In the genomic region with DNA sequence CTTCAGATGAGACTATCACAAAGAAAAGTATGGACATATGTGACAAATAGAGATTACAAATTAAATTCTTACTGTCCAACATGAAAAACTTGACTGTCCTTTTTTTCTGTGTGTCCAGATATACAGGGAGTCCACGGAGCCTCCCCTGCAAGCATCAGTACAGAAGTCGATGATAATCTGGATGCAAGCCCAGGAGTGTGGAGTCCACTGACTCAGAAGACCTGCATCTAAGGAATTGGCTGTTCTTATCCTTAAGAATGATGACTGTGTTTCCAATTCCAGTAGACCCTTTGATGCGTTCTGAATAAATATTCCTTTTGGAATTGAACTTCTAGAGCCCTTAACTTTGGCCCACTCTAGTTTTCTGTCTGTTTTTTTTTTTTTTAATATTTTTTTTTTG, we compare ENCODE assay signal across 27 cellular contexts. TPM values are rescaled to one million over a fixed set of nuclear protein-coding genes. Genes with fewer than 3 reads are reported as not detected.
DNase-seq lines count a peak whose midpoint lies in the region; ATAC-seq and TF ChIP-seq lines count a peak whose summit lies in the region.
"Had no signal": no experiment of that assay in that cellular context is flagged by ENCODE, and none has a peak within 500 bp of the region (broad histone marks: within the 10 kb centered on the region; RNA-seq: fewer than 3 reads in every experiment).

No MANE protein-coding gene starts in this region.

- WGBS in prostate gland, result 70% methylated on average over 3 of the region's 3 CpGs

- H3K36me3 Mint-ChIP-seq in activated CD8-positive, alpha-beta T cell treated with anti-CD3 and anti-CD28 coated beads for 36 hours (ENCODE audit: low read depth), result no peaks in the 10 kb centered on the region
- H3K36me3 Mint-ChIP-seq: activated naive CD4-positive, alpha-beta T cell treated with anti-CD3 and anti-CD28 coated beads, Interleukin-2, amount 10 ng/mL, durations not matched to agents 7 days and 5 days had no signal

- DNase-seq in AG04449 (ENCODE audit: low read depth, low spot score), result peak; percentile 61
- peak; percentile 84 for DNase-seq in HCEC 1CT
- DNase-seq in amniotic stem cell (lab: John Stamatoyannopoulos, UW), result peak; percentile 82
- DNase-seq in fibroblast of the aortic adventitia (ENCODE audit: low read depth), result peak; percentile 90
- DNase-seq in activated CD8-positive, alpha-beta T cell treated with anti-CD3 and anti-CD28 coated beads for 36 hours, result no peak
- DNase-seq in activated CD8-positive, alpha-beta memory T cell treated with anti-CD3 and anti-CD28 coated beads, Interleukin-2, amount 50 U/mL, for 4 hours, result no peak
- DNase-seq in prostate gland (ENCODE audit: low spot score), result no peak
- DNase-seq: ACHN; activated CD4-positive, alpha-beta T cell treated with anti-CD3 and anti-CD28 coated beads, Interleukin-2, amount 50 U/mL, for 48 hours; activated naive CD4-positive, alpha-beta T cell treated with anti-CD3 and anti-CD28 coated beads, Interleukin-2, amount 10 ng/mL, durations not matched to agents 7 days and 5 days; activated T-cell treated with anti-CD3 and anti-CD28 coated beads, Interleukin-2, amount 50 U/mL, for 1 hour; DMS79 treated with DMSO at 0.1 percent for 48 hours; heart right ventricle; KBM-7; naive thymus-derived CD4-positive, alpha-beta T cell; NCI-H1092; NCI-H2081 treated with DMSO at 0.1 percent for 48 hours; NCI-H526; SHP77 treated with DMSO at 0.1 percent for 48 hours; small intestine; T-helper 1 cell had no signal

- no peaks in the 10 kb centered on the region for H3K9me3 ChIP-seq in prostate gland
- H3K9me3 ChIP-seq: thoracic aorta had no signal

- H3K27ac Mint-ChIP-seq in activated CD8-positive, alpha-beta T cell treated with anti-CD3 and anti-CD28 coated beads for 36 hours, result no peak overlapping the region
- H3K27ac Mint-ChIP-seq: activated naive CD4-positive, alpha-beta T cell treated with anti-CD3 and anti-CD28 coated beads, Interleukin-2, amount 10 ng/mL, durations not matched to agents 7 days and 5 days; naive thymus-derived CD4-positive, alpha-beta T cell had no signal

- H3K9me3 Mint-ChIP-seq in activated CD8-positive, alpha-beta T cell treated with anti-CD3 and anti-CD28 coated beads for 36 hours, result peaks cover 14% of the 10 kb centered on the region

- TF ChIP-seq POLR2A in prostate gland (IDR thresholded peaks at IDR 0.05), result no peak

- CTCF ChIA-PET in AG04449 (lab: Yijun Ruan, JAX), result no interaction called here
- CTCF ChIA-PET in activated CD8-positive, alpha-beta T cell treated with anti-CD3 and anti-CD28 coated beads for 36 hours (lab: Charles Lee), result no interaction called here

- no peak overlapping the region for H3K4me3 Mint-ChIP-seq in activated CD8-positive, alpha-beta T cell treated with anti-CD3 and anti-CD28 coated beads for 36 hours
- H3K4me3 Mint-ChIP-seq: activated naive CD4-positive, alpha-beta T cell treated with anti-CD3 and anti-CD28 coated beads, Interleukin-2, amount 10 ng/mL, durations not matched to agents 7 days and 5 days; naive thymus-derived CD4-positive, alpha-beta T cell had no signal

- TF ChIP-seq CTCF in AG04449 (IDR thresholded peaks at IDR 0.05; ENCODE audit: insufficient read depth, low read length, missing control alignments), result no peak
- no peak for TF ChIP-seq CTCF in fibroblast of the aortic adventitia (IDR thresholded peaks at IDR 0.05; ENCODE audit: insufficient read depth, low read length)
- TF ChIP-seq CTCF in activated CD8-positive, alpha-beta T cell treated with anti-CD3 and anti-CD28 coated beads for 36 hours (IDR thresholded peaks at IDR 0.05), result no peak
- no peak for TF ChIP-seq CTCF in prostate gland (IDR thresholded peaks at IDR 0.05)

- no peaks in the 10 kb centered on the region for H3K4me1 ChIP-seq in prostate gland (replicated peaks)

- no peak overlapping the region for H3K27ac ChIP-seq in prostate gland
- H3K27ac ChIP-seq: cardiac muscle cell, heart right ventricle, thoracic aorta, VCaP had no signal

- intact Hi-C loops in activated CD8-positive, alpha-beta T cell treated with anti-CD3 and anti-CD28 coated beads for 36 hours (cut with micrococcal nuclease), result no loop called here
- intact Hi-C loops in prostate gland (cut with DNase I), result no loop called here

- H3K27me3 Mint-ChIP-seq in activated CD8-positive, alpha-beta T cell treated with anti-CD3 and anti-CD28 coated beads for 36 hours, result no peaks in the 10 kb centered on the region
- H3K27me3 Mint-ChIP-seq: activated naive CD4-positive, alpha-beta T cell treated with anti-CD3 and anti-CD28 coated beads, Interleukin-2, amount 10 ng/mL, durations not matched to agents 7 days and 5 days had no signal

- H3K36me3 ChIP-seq in prostate gland, result no peaks in the 10 kb centered on the region
- H3K36me3 ChIP-seq: cardiac muscle cell, heart right ventricle, thoracic aorta had no signal

- H3K4me3 ChIP-seq in AG04449 (ENCODE audit: low read depth, low read length), result no peak overlapping the region
- H3K4me3 ChIP-seq in fibroblast of the aortic adventitia (ENCODE audit: low read depth, low read length), result no peak overlapping the region
- H3K4me3 ChIP-seq in prostate gland, result no peak overlapping the region
- H3K4me3 ChIP-seq: cardiac muscle cell, heart right ventricle, lung, thoracic aorta had no signal

- ATAC-seq in activated CD8-positive, alpha-beta T cell treated with anti-CD3 and anti-CD28 coated beads for 36 hours, result no peak
- no peak for ATAC-seq in GM18519 (IDR thresholded peaks at IDR 0.05; ENCODE audit: low FRiP score, unreplicated experiment)
- ATAC-seq: heart right ventricle; naive thymus-derived CD4-positive, alpha-beta T cell had no signal

- no peaks in the 10 kb centered on the region for H3K27me3 ChIP-seq in prostate gland (replicated peaks; ENCODE audit: insufficient read depth)
- H3K27me3 ChIP-seq: cardiac muscle cell, heart right ventricle had no signal

- no peaks in the 10 kb centered on the region for H3K4me1 Mint-ChIP-seq in activated CD8-positive, alpha-beta T cell treated with anti-CD3 and anti-CD28 coated beads for 36 hours (ENCODE audit: low read depth)
- H3K4me1 Mint-ChIP-seq: activated naive CD4-positive, alpha-beta T cell treated with anti-CD3 and anti-CD28 coated beads, Interleukin-2, amount 10 ng/mL, durations not matched to agents 7 days and 5 days had no signal

- POLR2A ChIA-PET in AG04449 (lab: Yijun Ruan, JAX), result no interaction called here
- POLR2A ChIA-PET in activated CD8-positive, alpha-beta T cell treated with anti-CD3 and anti-CD28 coated beads for 36 hours (lab: Charles Lee), result no interaction called here

RNA-seq across cellular contexts. Expression of gene TAF11L2, which starts 56.7 kb away (rescaled TPM):
- not detected in 2 replicates for total RNA-seq in fibroblast of the aortic adventitia (ENCODE audit: low replicate concordance)
- not detected for total RNA-seq in activated CD8-positive, alpha-beta T cell treated with anti-CD3 and anti-CD28 coated beads for 36 hours
- not detected for total RNA-seq in prostate gland
- total RNA-seq: cardiac muscle cell; H1; heart right ventricle; lung; naive thymus-derived CD4-positive, alpha-beta T cell; thoracic aorta had no signal

Comparison
In these comparisons a context has a peak if more than half of its experiments do, and no peak if none do; other contexts are left out.
1. DNase-seq: peak in AG04449 (single experiment), HCEC 1CT (single experiment), amniotic stem cell (single experiment) and fibroblast of the aortic adventitia (single experiment); none in activated CD8-positive, alpha-beta T cell treated with anti-CD3 and anti-CD28 coated beads for 36 hours (single experiment), activated CD8-positive, alpha-beta memory T cell treated with anti-CD3 and anti-CD28 coated beads, Interleukin-2, amount 50 U/mL, for 4 hours (single experiment) and prostate gland (single experiment).